15 cellular contexts compared by ENCODE assay signal in genomic region chr11:69167130-69167915, GRCh38. TPM values are rescaled to one million over a fixed set of nuclear protein-coding genes. Genes with fewer than 3 reads are reported as not detected.
DNase-seq lines count a peak whose midpoint lies in the region; ATAC-seq and FAIRE-seq lines count a peak whose summit lies in the region.
"Had no signal": no experiment of that assay in that cellular context is flagged by ENCODE, and none has a peak within 500 bp of the region (broad histone marks: within the 10 kb centered on the region; RNA-seq: fewer than 3 reads in every experiment).

No MANE protein-coding gene starts in this region.

- H3K27ac Mint-ChIP-seq in activated naive CD8-positive, alpha-beta T cell treated with anti-CD3 and anti-CD28 coated beads for 36 hours: peak overlapping the region; percentile 92
- peak overlapping the region; percentile 81 for H3K27ac Mint-ChIP-seq in stimulated activated naive CD8-positive, alpha-beta T cell treated with anti-CD3 and anti-CD28 coated beads, Interleukin-15, Interleukin-2, amounts not matched to agents 100 ng/mL and 50 ng/mL, for 24 hours
- H3K27ac Mint-ChIP-seq: activated CD4-positive, alpha-beta memory T cell treated with anti-CD3 and anti-CD28 coated beads, Interleukin-2, amount 10 ng/mL, durations not matched to agents 7 days and 5 days; mesothelial cell of epicardium had no signal

- H3K4me3 Mint-ChIP-seq in activated naive CD8-positive, alpha-beta T cell treated with anti-CD3 and anti-CD28 coated beads for 36 hours: peak overlapping the region; percentile 66
- H3K4me3 Mint-ChIP-seq in stimulated activated naive CD8-positive, alpha-beta T cell treated with anti-CD3 and anti-CD28 coated beads, Interleukin-15, Interleukin-2, amounts not matched to agents 100 ng/mL and 50 ng/mL, for 24 hours: peak overlapping the region; percentile 54
- H3K4me3 Mint-ChIP-seq: activated CD4-positive, alpha-beta memory T cell treated with anti-CD3 and anti-CD28 coated beads, Interleukin-2, amount 10 ng/mL, durations not matched to agents 7 days and 5 days; CD4-positive, CD25-positive, alpha-beta regulatory T cell; mesothelial cell of epicardium had no signal

- ATAC-seq in GM19395 (IDR thresholded peaks at IDR 0.05; ENCODE audit: unreplicated experiment) (peak; percentile 31), GM21737 (IDR thresholded peaks at IDR 0.05; ENCODE audit: unreplicated experiment) (no peak)

- H3K9me3 ChIP-seq in HUES48 (ENCODE audit: control insufficient read depth, insufficient read depth, low read length): no peaks in the 10 kb centered on the region
- H3K9me3 ChIP-seq: neutrophil had no signal

- peaks cover 5% of the 10 kb centered on the region for H3K4me1 ChIP-seq in HUES48 (ENCODE audit: control insufficient read depth, insufficient read depth, low read length)

- H3K4me1 Mint-ChIP-seq in activated naive CD8-positive, alpha-beta T cell treated with anti-CD3 and anti-CD28 coated beads for 36 hours: peaks cover 16% of the 10 kb centered on the region
- H3K4me1 Mint-ChIP-seq in stimulated activated naive CD8-positive, alpha-beta T cell treated with anti-CD3 and anti-CD28 coated beads, Interleukin-15, Interleukin-2, amounts not matched to agents 100 ng/mL and 50 ng/mL, for 24 hours (ENCODE audit: low read depth): peaks cover 26% of the 10 kb centered on the region
- H3K4me1 Mint-ChIP-seq: mesothelial cell of epicardium had no signal

- peaks cover 7% of the 10 kb centered on the region for H3K36me3 Mint-ChIP-seq in activated naive CD8-positive, alpha-beta T cell treated with anti-CD3 and anti-CD28 coated beads for 36 hours
- H3K36me3 Mint-ChIP-seq in stimulated activated naive CD8-positive, alpha-beta T cell treated with anti-CD3 and anti-CD28 coated beads, Interleukin-15, Interleukin-2, amounts not matched to agents 100 ng/mL and 50 ng/mL, for 24 hours (ENCODE audit: low read depth): peaks cover 5% of the 10 kb centered on the region

- peaks cover 4% of the 10 kb centered on the region for H3K27me3 Mint-ChIP-seq in activated naive CD8-positive, alpha-beta T cell treated with anti-CD3 and anti-CD28 coated beads for 36 hours
- peaks cover 9% of the 10 kb centered on the region for H3K27me3 Mint-ChIP-seq in stimulated activated naive CD8-positive, alpha-beta T cell treated with anti-CD3 and anti-CD28 coated beads, Interleukin-15, Interleukin-2, amounts not matched to agents 100 ng/mL and 50 ng/mL, for 24 hours
- H3K27me3 Mint-ChIP-seq: CD4-positive, CD25-positive, alpha-beta regulatory T cell had no signal

- peaks cover 12% of the 10 kb centered on the region for H3K9me3 Mint-ChIP-seq in activated naive CD8-positive, alpha-beta T cell treated with anti-CD3 and anti-CD28 coated beads for 36 hours
- peaks cover 5% of the 10 kb centered on the region for H3K9me3 Mint-ChIP-seq in stimulated activated naive CD8-positive, alpha-beta T cell treated with anti-CD3 and anti-CD28 coated beads, Interleukin-15, Interleukin-2, amounts not matched to agents 100 ng/mL and 50 ng/mL, for 24 hours

- DNase-seq in activated naive CD8-positive, alpha-beta T cell treated with anti-CD3 and anti-CD28 coated beads for 36 hours: no peak
- no peak for DNase-seq in DMS 273 treated with DMSO at 0.1 percent for 48 hours (lab: John Stamatoyannopoulos, UW)
- DNase-seq in RCC 7860 (ENCODE audit: low spot score): no peak
- DNase-seq: activated gamma-delta T cell, NCI-H2107 had no signal

- no peaks in the 10 kb centered on the region for H3K27me3 ChIP-seq in HUES48 (ENCODE audit: control insufficient read depth, insufficient read depth, low read length)

- no peak overlapping the region for H3K9ac ChIP-seq in HUES48 (ENCODE audit: low read depth, low read length)

- H3K36me3 ChIP-seq in HUES48 (ENCODE audit: control insufficient read depth, insufficient read depth, low read length): no peaks in the 10 kb centered on the region
- H3K36me3 ChIP-seq: neutrophil had no signal

- no peak for FAIRE-seq in RCC 7860 (lab: Jason Lieb, UNC)

- H3K4me3 ChIP-seq in HUES48 (ENCODE audit: low read depth, low read length): no peak overlapping the region
- H3K4me3 ChIP-seq: skin epidermis had no signal

- peak overlapping the region; percentile 21 for H3K27ac ChIP-seq in HUES48 (ENCODE audit: low read depth, low read length)
- H3K27ac ChIP-seq: neutrophil, skin epidermis had no signal

RNA-seq across cellular contexts. Expression of gene SMIM38, which starts 11.6 kb away (rescaled TPM):
- total RNA-seq in activated naive CD8-positive, alpha-beta T cell treated with anti-CD3 and anti-CD28 coated beads for 36 hours: under 1 TPM; 0.19 to 0.20 TPM
- total RNA-seq: HT1080 had no signal
